8 cellular contexts compared by ENCODE assay signal in the genomic region with DNA sequence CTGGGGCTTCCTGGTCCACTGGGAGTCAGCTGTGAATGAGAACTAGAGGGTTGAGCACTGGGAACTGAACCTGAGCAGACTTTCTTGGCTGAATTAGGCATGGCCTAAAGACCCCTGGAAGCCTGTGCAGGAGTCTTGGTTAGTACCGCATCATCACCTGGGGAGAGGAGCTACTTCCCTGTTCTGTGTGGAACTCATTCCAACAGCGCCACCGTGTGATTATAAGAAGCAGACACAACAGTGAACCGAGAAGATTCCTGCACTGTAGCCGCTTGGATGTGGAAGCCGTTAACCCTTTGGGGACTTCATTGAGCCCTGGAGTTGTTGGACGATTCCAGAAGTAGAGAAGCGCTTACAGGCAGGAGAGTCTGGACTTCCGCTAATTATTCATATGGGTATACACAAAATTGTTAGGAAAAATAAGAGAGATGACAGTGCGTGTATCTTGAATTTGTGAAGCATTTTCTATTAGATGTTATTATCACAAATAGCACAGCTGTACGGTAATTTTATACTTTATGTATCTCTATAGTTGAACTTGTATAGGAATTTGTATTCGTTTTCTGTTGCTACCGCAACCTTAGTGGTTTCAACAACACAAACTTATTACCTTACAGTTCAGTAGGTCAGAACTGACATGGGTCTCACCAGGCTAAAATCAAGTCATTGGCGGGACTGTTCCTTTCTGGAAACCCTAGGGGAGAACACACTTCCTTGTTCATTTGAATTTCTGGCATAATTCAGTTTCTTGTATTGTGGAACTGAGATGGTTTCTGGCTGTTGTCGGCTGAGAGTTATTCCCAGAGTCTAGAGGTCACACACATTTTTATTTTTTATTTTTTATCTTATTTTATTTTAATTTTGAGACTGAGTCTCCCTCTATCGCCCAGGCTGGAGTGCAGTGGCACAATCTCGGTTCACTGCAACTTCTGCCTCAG.
DNase-seq lines count a peak whose midpoint lies in the region; ATAC-seq and TF ChIP-seq lines count a peak whose summit lies in the region.

No MANE protein-coding gene starts in this region.

- no peak overlapping the region for H3K27ac ChIP-seq in smooth muscle cell (ENCODE audit: low read depth)

- peak; percentile 72 for TF ChIP-seq CTCF in smooth muscle cell (IDR thresholded peaks at IDR 0.05; ENCODE audit: borderline replicate concordance, insufficient read depth, poor library complexity, severe bottlenecking)

- H3K36me3 ChIP-seq in smooth muscle cell (ENCODE audit: low read depth): no peaks in the 10 kb centered on the region

- H3K9me3 ChIP-seq in smooth muscle cell (replicated peaks; ENCODE audit: low read depth): no peaks in the 10 kb centered on the region

- no peaks in the 10 kb centered on the region for H3K27me3 ChIP-seq in smooth muscle cell (ENCODE audit: low read depth)

- WGBS in smooth muscle cell (ENCODE audit: low lambda C conversion rate): 38% methylated on average over 17 of the region's 17 CpGs

- H3K79me2 ChIP-seq in smooth muscle cell (ENCODE audit: low read depth): no peaks in the 10 kb centered on the region

- H2AFZ ChIP-seq in smooth muscle cell (ENCODE audit: low read depth): no peak overlapping the region

- H3K9ac ChIP-seq in smooth muscle cell (ENCODE audit: low read depth): no peak overlapping the region

- no peaks in the 10 kb centered on the region for H4K20me1 ChIP-seq in smooth muscle cell (ENCODE audit: low read depth)

- no peak overlapping the region for H3K4me2 ChIP-seq in smooth muscle cell

- no peak overlapping the region for H3K4me3 ChIP-seq in smooth muscle cell

- ATAC-seq in GM18502 (IDR thresholded peaks at IDR 0.05; ENCODE audit: poor library complexity, unreplicated experiment): peak; percentile 100
- peak; percentile 100 for ATAC-seq in HG02885 (IDR thresholded peaks at IDR 0.05; ENCODE audit: poor library complexity, unreplicated experiment)

- H3K4me1 ChIP-seq in smooth muscle cell (ENCODE audit: low read depth): no peaks in the 10 kb centered on the region

- DNase-seq in 8988T (peak; percentile 9), NCI-H146 treated with DMSO at 0.1 percent for 48 hours (lab: John Stamatoyannopoulos, UW; ENCODE audit: unreplicated experiment) (peak; percentile 85), T-helper 9 cell (peak; percentile 42), astrocyte of the hippocampus (ENCODE audit: low read depth, low spot score) (peak; percentile 90), hypothalamus (lab: John Stamatoyannopoulos, UW) (peak in 31 of 51 donors; percentile 6 to 76 (median 33)), smooth muscle cell (lab: John Stamatoyannopoulos, UW; ENCODE audit: unreplicated experiment) (no peak)

- H3F3A ChIP-seq in smooth muscle cell (ENCODE audit: low read depth): no peaks in the 10 kb centered on the region
